In the genomic region with DNA sequence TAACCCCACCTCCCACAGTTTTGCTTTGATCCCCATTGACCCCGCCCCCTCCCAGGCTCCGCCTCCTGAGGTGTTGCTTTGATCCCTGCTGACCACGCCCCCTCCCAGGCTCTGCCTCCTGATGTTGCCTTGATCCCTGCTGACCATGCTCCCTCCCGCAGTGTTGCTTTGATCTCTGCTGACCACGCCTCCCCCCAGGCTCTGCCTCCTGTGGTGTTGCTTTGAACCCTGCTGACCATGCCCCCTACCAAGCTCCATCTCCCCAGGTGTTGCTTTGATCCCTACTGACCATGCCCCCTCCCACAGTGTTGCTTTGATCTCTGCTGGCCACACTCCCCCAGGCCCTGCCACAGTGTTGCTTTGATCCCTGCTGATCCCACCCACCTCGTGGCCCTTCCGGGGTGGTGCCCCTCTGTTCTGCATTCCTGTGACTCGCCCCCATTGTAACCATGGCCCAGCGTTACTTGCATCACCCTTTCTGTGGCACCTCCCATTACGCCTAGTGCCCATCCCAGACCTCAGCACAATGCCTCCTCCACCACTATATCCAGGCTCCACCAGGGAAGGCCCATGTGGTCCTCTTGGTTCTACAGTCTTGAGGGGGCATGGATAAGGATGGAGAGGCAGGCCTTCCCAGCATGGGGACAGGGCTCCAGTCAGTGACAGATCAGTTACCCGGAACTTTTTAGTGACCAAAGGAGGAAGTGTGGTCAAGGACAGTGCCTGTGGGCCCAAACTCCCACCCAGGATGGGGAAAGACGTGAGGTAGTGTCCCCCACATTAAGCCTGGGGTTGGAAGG, we compare ENCODE assay signal across 13 cellular contexts.
DNase-seq lines count a peak whose midpoint lies in the region; ATAC-seq and TF ChIP-seq lines count a peak whose summit lies in the region.
"Had no signal": no experiment of that assay in that cellular context is flagged by ENCODE, and none has a peak within 500 bp of the region (broad histone marks: within the 10 kb centered on the region; RNA-seq: fewer than 3 reads in every experiment).

No MANE protein-coding gene starts in this region.

- H3K4me2 ChIP-seq in BLaER1 treated with 17β-estradiol and CSF1 and Interleukin-3, amounts not matched to agents 10 nM and 100 nM: peak overlapping the region in 7 of 11 experiments; percentile 13 to 53 (median 37); a peak in 13 of 22 replicates

- peaks cover 52% of the 10 kb centered on the region for H3K27me3 Mint-ChIP-seq in chondrocyte (ENCODE audit: low read depth)

- H3K36me3 Mint-ChIP-seq in chondrocyte (ENCODE audit: low read depth): no peaks in the 10 kb centered on the region

- no peak for TF ChIP-seq POLR2A in NB4 (IDR thresholded peaks at IDR 0.05; ENCODE audit: extremely low read depth, insufficient read length)

- peaks cover 3% of the 10 kb centered on the region for H3K9me3 Mint-ChIP-seq in chondrocyte (ENCODE audit: low read depth)
- H3K9me3 Mint-ChIP-seq: dendritic cell treated with granulocyte-macrophage colony-stimulating factor and Interleukin-4, amounts not matched to agents 40 ng/mL and 50 ng/mL, for 4 days had no signal

- H4K20me1 ChIP-seq in BLaER1 treated with 17β-estradiol and CSF1 and Interleukin-3, amounts not matched to agents 10 nM and 100 nM: peaks cover 0 to 19% (median 0%) of the 10 kb centered on the region in 11 experiments; a peak in 4 of 22 replicates

- no peak overlapping the region for H3K27ac ChIP-seq in BLaER1 treated with 17β-estradiol and CSF1 and Interleukin-3, amounts not matched to agents 10 nM and 100 nM
- H3K27ac ChIP-seq: skin epidermis, tibial nerve had no signal

- H3K4me1 ChIP-seq in BLaER1 treated with 17β-estradiol and CSF1 and Interleukin-3, amounts not matched to agents 10 nM and 100 nM: peaks cover 0 to 54% (median 42%) of the 10 kb centered on the region in 10 experiments; a peak in 19 of 20 replicates
- H3K4me1 ChIP-seq: tibial nerve had no signal

- TF ChIP-seq CTCF in NB4 (IDR thresholded peaks at IDR 0.05; ENCODE audit: low read depth, low read length) (no peak), chondrocyte (IDR thresholded peaks at IDR 0.05) (no peak)

- DNase-seq in NCI-H2196 (lab: John Stamatoyannopoulos, UW; ENCODE audit: unreplicated experiment): peak; percentile 25
- no peak for DNase-seq in NCI-H2196 treated with DMSO at 0.1 percent for 48 hours (lab: John Stamatoyannopoulos, UW; ENCODE audit: unreplicated experiment)
- DNase-seq in NB4 (ENCODE audit: low read depth): peak; percentile 38
- peak; percentile 35 for DNase-seq in chondrocyte (ENCODE audit: low spot score)
- DNase-seq in NCI-H1105 treated with DMSO at 0.1 percent for 48 hours (lab: John Stamatoyannopoulos, UW): no peak
- DNase-seq: NCI-H2171 treated with DMSO at 0.1 percent for 48 hours, PC-3 had no signal

- no peak overlapping the region for H3K9ac ChIP-seq in BLaER1 treated with 17β-estradiol and CSF1 and Interleukin-3, amounts not matched to agents 10 nM and 100 nM

- H3K9me3 ChIP-seq in BLaER1 treated with 17β-estradiol and CSF1 and Interleukin-3, amounts not matched to agents 10 nM and 100 nM (replicated peaks in 1 of 11): 0 out of 22 replicates have a peak, but pooled peaks cover 0 to 5% (median 0%) of the 10 kb centered on the region in 11 experiments

- H3K27ac Mint-ChIP-seq in chondrocyte (ENCODE audit: unreplicated experiment): no peak overlapping the region
- H3K27ac Mint-ChIP-seq: dendritic cell treated with granulocyte-macrophage colony-stimulating factor and Interleukin-4, amounts not matched to agents 40 ng/mL and 50 ng/mL, for 4 days had no signal

- H3K36me3 ChIP-seq in BLaER1 treated with 17β-estradiol and CSF1 and Interleukin-3, amounts not matched to agents 10 nM and 100 nM: no peaks in the 10 kb centered on the region
- H3K36me3 ChIP-seq: tibial nerve had no signal

- no peak overlapping the region for H3K4me3 ChIP-seq in BLaER1 treated with 17β-estradiol and CSF1 and Interleukin-3, amounts not matched to agents 10 nM and 100 nM
- no peak overlapping the region for H3K4me3 ChIP-seq in NB4 (ENCODE audit: low read depth, low read length)
- H3K4me3 ChIP-seq: skin epidermis, tibial nerve had no signal

- no peak overlapping the region for H3K4me3 Mint-ChIP-seq in chondrocyte (ENCODE audit: unreplicated experiment)
- H3K4me3 Mint-ChIP-seq: dendritic cell treated with granulocyte-macrophage colony-stimulating factor and Interleukin-4, amounts not matched to agents 40 ng/mL and 50 ng/mL, for 4 days had no signal

- H3K27me3 ChIP-seq in BLaER1 treated with 17β-estradiol and CSF1 and Interleukin-3, amounts not matched to agents 10 nM and 100 nM: peaks cover 0 to 14% (median 0%) of the 10 kb centered on the region in 11 experiments; a peak in 9 of 22 replicates

- no peaks in the 10 kb centered on the region for H3K4me1 Mint-ChIP-seq in chondrocyte (ENCODE audit: low read depth)

- ATAC-seq in GM21786 (IDR thresholded peaks at IDR 0.05; ENCODE audit: unreplicated experiment): no peak
- no peak for ATAC-seq in HG02852 (IDR thresholded peaks at IDR 0.05; ENCODE audit: unreplicated experiment)
- ATAC-seq: PC-3 had no signal

Comparison
In these comparisons a context has a peak if more than half of its experiments do, and no peak if none do; other contexts are left out.
1. DNase-seq: peak in NCI-H2196 (single experiment), NB4 (single experiment) and chondrocyte (single experiment); none in NCI-H2196 treated with DMSO at 0.1 percent for 48 hours (single experiment) and NCI-H1105 treated with DMSO at 0.1 percent for 48 hours (single experiment).